In the genomic region with DNA sequence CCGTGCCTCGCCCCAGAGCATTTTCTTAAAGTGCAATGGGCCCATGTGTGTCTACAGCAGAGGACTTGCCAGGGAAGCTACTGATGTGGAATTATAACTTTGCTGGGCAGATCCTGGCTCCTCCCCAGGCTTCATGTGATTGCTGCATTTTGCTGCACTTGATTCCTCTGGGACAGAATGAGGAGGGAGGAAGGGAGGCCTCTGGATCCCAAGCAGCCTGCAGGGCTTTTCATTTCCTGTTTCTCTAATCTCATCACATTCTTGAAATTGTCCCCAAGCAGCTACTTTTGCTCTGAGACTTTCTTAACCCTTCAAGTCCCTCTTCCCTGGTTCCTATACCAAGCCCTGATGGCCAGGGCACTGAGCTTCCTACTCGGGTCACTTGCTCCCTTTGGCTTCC, we compare ENCODE assay signal across 1 cellular context.
TF ChIP-seq lines count a peak whose summit lies in the region.

No MANE protein-coding gene starts in this region.

TF ChIP-seq in HepG2, 621 proteins besides CTCF, POLR2A, EP300 and RAD21 (continued from another document):
- TF ChIP-seq TFE3 (CRISPR knock-in tag; IDR thresholded peaks at IDR 0.05) (no peak), ZNF510 (CRISPR knock-in tag; IDR thresholded peaks at IDR 0.05; ENCODE audit: low read depth) (no peak), ZNF75D (CRISPR knock-in tag; IDR thresholded peaks at IDR 0.05; ENCODE audit: borderline replicate concordance) (no peak), THAP9 (CRISPR knock-in tag; IDR thresholded peaks at IDR 0.05; ENCODE audit: borderline replicate concordance) (no peak), SNRNP70 (IDR thresholded peaks at IDR 0.05; ENCODE audit: low read depth, low read length) (no peak), HINFP (CRISPR knock-in tag; IDR thresholded peaks at IDR 0.05; ENCODE audit: low read depth) (no peak)
